33 cellular contexts compared by ENCODE assay signal in the genomic region with DNA sequence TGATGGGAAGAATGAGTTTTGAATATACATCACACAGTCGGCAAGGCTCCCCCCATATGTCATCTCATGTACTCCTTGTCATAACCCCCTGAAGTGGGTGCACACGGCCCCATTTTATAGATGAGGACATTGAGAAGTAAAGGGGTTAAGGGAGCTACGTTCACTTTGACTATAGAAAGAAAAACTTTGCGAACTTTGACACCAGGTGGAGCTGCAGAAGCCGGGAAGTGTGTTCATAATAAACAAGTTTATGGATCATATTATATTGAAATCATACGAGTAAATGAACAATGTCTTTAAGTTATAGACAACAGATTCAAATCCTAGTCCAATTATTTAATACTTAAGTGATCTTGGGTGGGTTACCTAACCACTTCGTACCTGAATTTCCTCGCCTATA.
"Had no signal": no experiment of that assay in that cellular context is flagged by ENCODE, and none has a peak within 500 bp of the region (broad histone marks: within the 10 kb centered on the region; RNA-seq: fewer than 3 reads in every experiment).

No MANE protein-coding gene starts in this region.

- H2AFZ ChIP-seq: PC-9 had no signal

- DNase-seq: activated CD4-positive, alpha-beta memory T cell treated with anti-CD3 and anti-CD28 coated beads, Interleukin-2, amount 10 ng/mL, durations not matched to agents 7 days and 5 days; activated CD4-positive, alpha-beta T cell treated with anti-CD3 and anti-CD28 coated beads for 1 hour; activated CD4-positive, alpha-beta T cell treated with anti-CD3 and anti-CD28 coated beads for 48 hours; activated CD4-positive, CD25-positive, alpha-beta regulatory T cell; activated CD8-positive, alpha-beta memory T cell treated with anti-CD3 and anti-CD28 coated beads for 24 hours; activated CD8-positive, alpha-beta memory T cell treated with anti-CD3 and anti-CD28 coated beads, Interleukin-2, amount 10 ng/mL, durations not matched to agents 7 days and 5 days; activated CD8-positive, alpha-beta memory T cell treated with anti-CD3 and anti-CD28 coated beads, Interleukin-2, amount 50 U/mL, for 48 hours; activated effector memory CD4-positive, alpha-beta T cell treated with Interleukin-2 at 50 U/mL for 16 hours; activated naive CD4-positive, alpha-beta T cell treated with anti-CD3 and anti-CD28 coated beads, Interleukin-2, amount 50 U/mL, for 16 hours; activated naive CD8-positive, alpha-beta T cell treated with anti-CD3 and anti-CD28 coated beads for 36 hours; activated T-cell treated with anti-CD3 and anti-CD28 coated beads, Interleukin-2, amount 50 U/mL, for 48 hours; amniotic stem cell; aorta; brain microvascular endothelial cell; Kasumi-1; MM.1S; MV-4-11; NCI-H1092; NCI-H1436 treated with DMSO at 0.1 percent for 48 hours; NCI-H1694 treated with DMSO at 0.1 percent for 48 hours; NCI-H2029 treated with DMSO at 0.1 percent for 48 hours; NCI-H2107; NCI-H2171; NCI-H510A; NCI-H526; NCI-H748 treated with DMSO at 0.1 percent for 48 hours; NK-92 treated with Interleukin-12 subunit alpha and Interleukin-12 subunit beta, amount 100 ng/mL, for 24 hours; PC-9; Right ventricle myocardium superior; T1000; WERI-Rb-1 had no signal

- H3K36me3 ChIP-seq: brain microvascular endothelial cell, cardiac muscle cell, WERI-Rb-1 had no signal

- H3K27me3 ChIP-seq: brain microvascular endothelial cell, cardiac muscle cell had no signal

- H3K4me3 ChIP-seq: cardiac muscle cell, PC-9 had no signal

- ATAC-seq: activated CD8-positive, alpha-beta memory T cell treated with anti-CD3 and anti-CD28 coated beads, Interleukin-2, amount 10 ng/mL, durations not matched to agents 7 days and 5 days had no signal

- FAIRE-seq: RCC 7860 had no signal

- H3K4me2 ChIP-seq: PC-9 had no signal

- H3K27ac ChIP-seq: brain microvascular endothelial cell, cardiac muscle cell, PC-9, WERI-Rb-1 had no signal
